In the genomic region with DNA sequence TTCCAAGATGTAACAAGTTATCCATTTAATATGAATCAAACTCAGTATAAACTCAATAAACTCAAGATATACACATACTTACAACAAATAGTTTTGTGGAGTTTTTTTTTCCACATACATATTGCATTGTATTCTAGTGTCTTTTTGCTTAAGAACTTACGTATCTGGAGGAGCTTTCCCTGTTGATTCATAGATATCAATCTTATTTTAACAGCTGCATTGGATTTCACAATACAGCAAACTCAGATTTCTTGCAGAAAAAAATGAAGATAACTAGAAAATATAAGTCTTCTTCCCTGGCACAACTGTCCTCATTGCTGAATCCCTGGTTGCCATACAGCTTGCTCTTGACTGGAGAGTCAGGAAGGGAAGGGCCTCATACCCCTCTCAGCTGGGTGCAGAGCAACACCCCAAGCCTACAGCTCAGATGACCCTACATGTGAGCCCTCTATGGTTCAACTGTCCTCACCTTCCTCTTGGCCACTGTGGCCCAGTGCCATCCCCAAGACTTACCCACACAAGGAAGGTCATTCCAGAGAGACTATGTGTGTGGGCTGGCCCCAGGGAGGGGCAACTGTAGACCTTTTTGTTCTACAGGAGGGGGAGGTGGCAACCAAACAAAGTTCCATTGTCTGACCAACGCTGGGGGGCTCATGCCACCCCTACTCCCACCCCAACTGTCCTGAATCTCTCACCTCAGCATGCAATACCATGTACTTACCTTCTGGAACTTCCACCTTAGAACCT, we compare ENCODE assay signal across 1 cellular context.
TF ChIP-seq lines count a peak whose summit lies in the region.

No MANE protein-coding gene starts in this region.

TF ChIP-seq in IMR-90, 13 proteins besides CTCF, POLR2A, EP300 and RAD21:
- TF ChIP-seq MAZ (IDR thresholded peaks at IDR 0.05; ENCODE audit: borderline replicate concordance, low read depth, low read length) (no peak), MXI1 (IDR thresholded peaks at IDR 0.05; ENCODE audit: borderline replicate concordance, low read depth, low read length) (no peak), NFE2L2 (IDR thresholded peaks at IDR 0.05; ENCODE audit: low read depth, low read length) (no peak), CHD1 (IDR thresholded peaks at IDR 0.05; ENCODE audit: low read depth, low read length) (no peak), CEBPB (IDR thresholded peaks at IDR 0.05; ENCODE audit: low read depth, low read length) (peak; percentile 65)
